Comparison of ENCODE assay signal across 25 cellular contexts in genomic region chr12:118013283-118013682, GRCh38. TPM values are rescaled to one million over a fixed set of nuclear protein-coding genes. Genes with fewer than 3 reads are reported as not detected.
"Had no signal": no experiment of that assay in that cellular context is flagged by ENCODE, and none has a peak within 500 bp of the region (broad histone marks: within the 10 kb centered on the region; RNA-seq: fewer than 3 reads in every experiment).

No MANE protein-coding gene starts in this region.

- ATAC-seq: natural killer cell; right lobe of liver; stimulated activated naive B cell treated with anti-CD40 and anti-IgM and Interleukin-4, amounts not matched to agents 10 μg/mL and 1 μg/mL and 100 μg/mL, for 72 hours; stimulated activated naive CD8-positive, alpha-beta T cell treated with anti-CD3 and anti-CD28 coated beads, Interleukin-15, Interleukin-2, amounts not matched to agents 100 U/mL and 50 U/mL, for 24 hours; upper lobe of right lung had no signal

- H3K27ac Mint-ChIP-seq: mesothelial cell of epicardium; naive B cell; natural killer cell; nephron progenitor cell; progenitor cell of endocrine pancreas; stimulated activated naive B cell treated with anti-CD40 and anti-IgM and Interleukin-4, amounts not matched to agents 10 μg/mL and 1 μg/mL and 100 μg/mL, for 72 hours had no signal

- H3K27me3 ChIP-seq: hepatocyte, ovary, right atrium auricular region, right lobe of liver, suprapubic skin, upper lobe of right lung had no signal

- FAIRE-seq: keratinocyte, urothelium cell line had no signal

- H3K4me3 Mint-ChIP-seq: mesothelial cell of epicardium; natural killer cell; nephron progenitor cell; stimulated activated naive B cell treated with anti-CD40 and anti-IgM and Interleukin-4, amounts not matched to agents 10 μg/mL and 1 μg/mL and 100 μg/mL, for 72 hours had no signal

- H3K27me3 Mint-ChIP-seq: progenitor cell of endocrine pancreas had no signal

- H3K9me3 Mint-ChIP-seq: mesothelial cell of epicardium, naive B cell, natural killer cell, nephron progenitor cell had no signal

- DNase-seq: left ventricle myocardium inferior; mesendoderm; naive B cell; natural killer cell; nephron progenitor cell; ovary; right lobe of liver; stimulated activated CD4-positive, alpha-beta T cell treated with anti-CD3 and anti-CD28 coated beads, Interleukin-12 subunit alpha, Interleukin-12 subunit beta, amount 100 ng/mL, for 4 hours; stimulated activated CD4-positive, alpha-beta T cell treated with anti-CD3 and anti-CD28 coated beads, Interleukin-15, amount 100 ng/mL, for 24 hours; stimulated activated CD4-positive, alpha-beta T cell treated with anti-CD3 and anti-CD28 coated beads, Interleukin-2, amount 100 ng/mL, for 24 hours; stimulated activated CD4-positive, alpha-beta T cell treated with anti-CD3 and anti-CD28 coated beads, Interleukin-4, amount 100 ng/mL, for 1 hour; stimulated activated naive B cell treated with anti-CD40 and anti-IgM and Interleukin-4, amounts not matched to agents 10 μg/mL and 1 μg/mL and 100 μg/mL, for 72 hours; stimulated activated naive CD8-positive, alpha-beta T cell treated with anti-CD3 and anti-CD28 coated beads, Interleukin-15, Interleukin-2, amounts not matched to agents 100 U/mL and 50 U/mL, for 24 hours; tibial artery; trophoblast cell; upper lobe of right lung had no signal

- H3K27ac ChIP-seq: hepatocyte, left ventricle myocardium inferior, ovary, right atrium auricular region, right lobe of liver, suprapubic skin, thoracic aorta, tibial artery, upper lobe of right lung had no signal

- H3K9me3 ChIP-seq: left ventricle myocardium inferior, ovary, right atrium auricular region, right lobe of liver, suprapubic skin, thoracic aorta, tibial artery, upper lobe of right lung had no signal

- H3K36me3 Mint-ChIP-seq: mesothelial cell of epicardium, naive B cell, natural killer cell had no signal

- H3K36me3 ChIP-seq: left ventricle myocardium inferior, ovary, right atrium auricular region, right lobe of liver, suprapubic skin, thoracic aorta, tibial artery, upper lobe of right lung had no signal

- H3K4me3 ChIP-seq: hepatocyte, left ventricle myocardium inferior, lung, ovary, right atrium auricular region, right lobe of liver, suprapubic skin, thoracic aorta, tibial artery, upper lobe of right lung had no signal

RNA-seq across cellular contexts. Expression of gene KSR2, which starts 44.5 kb away (rescaled TPM):
- total RNA-seq: left ventricle myocardium inferior, natural killer cell had no signal
